8 cellular contexts compared by ENCODE assay signal in the genomic region with DNA sequence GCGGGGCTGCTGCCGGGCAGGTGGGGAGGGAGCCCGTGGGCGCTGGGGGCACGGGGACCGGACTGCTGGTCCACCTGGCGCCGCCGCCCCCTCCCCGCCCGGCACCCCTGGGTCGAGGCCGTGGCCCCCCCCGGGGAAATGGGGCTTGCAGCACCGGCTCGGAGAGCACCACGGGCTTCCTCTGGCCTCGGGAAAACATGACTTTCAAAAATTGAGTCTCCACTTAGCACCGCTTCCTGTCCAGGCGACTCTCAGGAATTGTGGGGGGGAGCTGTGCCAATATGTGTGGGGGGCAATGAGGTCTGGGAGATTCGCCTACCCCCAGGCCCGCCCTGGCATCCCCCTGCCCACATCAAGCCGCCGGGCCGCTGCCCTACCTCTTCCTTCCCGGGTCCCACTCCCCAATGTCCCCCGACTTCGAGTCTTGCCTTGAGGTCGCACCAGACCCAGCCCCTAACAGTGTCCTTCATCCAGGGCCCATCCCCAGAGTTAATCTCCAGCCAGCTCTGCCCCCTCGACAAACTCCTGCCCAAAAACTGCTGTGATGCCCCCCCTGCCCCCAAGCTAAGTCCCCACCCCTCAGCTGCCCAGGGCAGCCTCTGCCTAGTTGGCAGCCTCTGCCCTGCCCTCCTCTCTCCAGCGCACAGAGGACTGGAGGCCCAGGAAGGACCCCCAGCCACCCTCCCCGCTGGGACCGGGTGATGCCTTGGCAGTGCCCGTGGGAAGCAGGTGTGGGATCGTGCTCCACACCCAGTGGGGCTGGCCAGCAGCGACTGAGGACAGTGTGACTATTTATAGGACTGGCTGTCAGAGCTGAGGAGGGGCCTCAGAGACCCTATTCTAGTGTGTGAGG. TPM values are rescaled to one million over a fixed set of nuclear protein-coding genes. Genes with fewer than 3 reads are reported as not detected.
DNase-seq lines count a peak whose midpoint lies in the region; ATAC-seq, FAIRE-seq and TF ChIP-seq lines count a peak whose summit lies in the region.
"Had no signal": no experiment of that assay in that cellular context is flagged by ENCODE, and none has a peak within 500 bp of the region (broad histone marks: within the 10 kb centered on the region; RNA-seq: fewer than 3 reads in every experiment).

No MANE protein-coding gene starts in this region.

- intact Hi-C loops in HCT116 (cut with micrococcal nuclease): no loop called here
- intact Hi-C loops in transverse colon (cut with DNase I; ENCODE audit: low total_unique reads): no loop called here

- H4K20me1 ChIP-seq in HCT116 (ENCODE audit: insufficient read depth): no peaks in the 10 kb centered on the region
- H4K20me1 ChIP-seq in hepatocyte (ENCODE audit: insufficient read depth, poor library complexity, severe bottlenecking): no peaks in the 10 kb centered on the region

- peak overlapping the region; percentile 61 for H3K9ac ChIP-seq in HCT116 (ENCODE audit: low read length)

- WGBS in hepatocyte (ENCODE audit: low lambda C conversion rate, missing lambda C conversion rate): 81% methylated on average over 15 of the region's 36 CpGs
- 18 to 20% (median 19%) methylated on average over 29 to 36 of the region's 36 CpGs for WGBS in small intestine, 3 donors
- 20% methylated on average over 30 of the region's 36 CpGs; no CpG with 5 or more reads in 1 of the 2 donors for WGBS in transverse colon (ENCODE audit: low coverage in 1 of 2), 2 donors

- TF ChIP-seq POLR2A in HCT116 (IDR thresholded peaks at IDR 0.05; ENCODE audit: borderline replicate concordance, extremely low read depth, insufficient read depth, insufficient read length) (no peak), transverse colon (IDR thresholded peaks at IDR 0.05) (no peak)

- in situ Hi-C loops in transverse colon (cut with MboI; ENCODE audit: low pct_ligation_motif_present in 1 of 4, low pct_unique_long_range_greater_than_20kb in 1 of 4, low sequenced_read_pairs in 3 of 4): no loop called here

- H3K4me1 Mint-ChIP-seq in WTC11: peaks cover 3% of the 10 kb centered on the region; the same call in 1 of the 2 replicates

- RAD21 ChIA-PET in HCT116 (lab: Charles Lee; ENCODE audit: low non-redundant PET in 1 of 2, low total read pairs in 2 of 2, uncharacterized antibody in 2 of 2, unreplicated experiment in 2 of 2): no interaction called here

- no peak for FAIRE-seq in small intestine (lab: Jason Lieb, UNC)

- H3K4me1 ChIP-seq in HCT116 (ENCODE audit: control insufficient read depth in 1 of 2, insufficient read depth in 2 of 2, low read length in 2 of 2) (peaks cover 0 to 25% of the 10 kb centered on the region in 2 experiments; a peak in 2 of 4 replicates), hepatocyte (ENCODE audit: insufficient read depth) (no peaks in the 10 kb centered on the region), small intestine (ENCODE audit: control insufficient read depth in 2 of 2, insufficient read depth in 1 of 2, low read depth in 1 of 2, low read length in 1 of 2) (no peaks in the 10 kb centered on the region), transverse colon (peaks cover 4 to 13% (median 7%) of the 10 kb centered on the region in 4 donors)

- H3K9me3 ChIP-seq in HCT116 (ENCODE audit: control insufficient read depth in 1 of 2, insufficient read depth in 1 of 2, low read depth in 1 of 2, low read length in 2 of 2) (no peaks in the 10 kb centered on the region), hepatocyte (ENCODE audit: low read depth) (no peaks in the 10 kb centered on the region), small intestine (ENCODE audit: control insufficient read depth, low read depth) (no peaks in the 10 kb centered on the region), transverse colon (no peaks in the 10 kb centered on the region)

- no peaks in the 10 kb centered on the region for H3K27me3 ChIP-seq in HCT116 (ENCODE audit: insufficient read depth, low read length)
- no peaks in the 10 kb centered on the region for H3K27me3 ChIP-seq in hepatocyte
- peaks cover 2 to 10% of the 10 kb centered on the region in 2 donors for H3K27me3 ChIP-seq in small intestine (ENCODE audit: control insufficient read depth in 2 of 2, insufficient read depth in 2 of 2, low read length in 2 of 2)
- H3K27me3 ChIP-seq in transverse colon: peaks cover 93% of the 10 kb centered on the region

- POLR2A ChIA-PET in HCT116 (lab: Charles Lee): no interaction called here
- POLR2A ChIA-PET in WTC11 (lab: Charles Lee): no interaction called here

- no peaks in the 10 kb centered on the region; the same call in 1 of the 2 replicates for H3K27me3 Mint-ChIP-seq in WTC11 (ENCODE audit: low read depth)

- no peak; the same call in 1 of the 2 replicates for ATAC-seq in HCT116
- ATAC-seq in WTC11: no peak
- ATAC-seq in HG03521 (IDR thresholded peaks at IDR 0.05; ENCODE audit: unreplicated experiment): no peak

- TF ChIP-seq CTCF in HCT116 (IDR thresholded peaks at IDR 0.05 in 2 of 3, conservative IDR thresholded peaks at IDR 0.05 in 1 of 3; ENCODE audit: borderline replicate concordance in 1 of 3, insufficient read depth in 1 of 3, low read depth in 2 of 3, low read length in 2 of 3): no peak
- TF ChIP-seq CTCF in WTC11 (IDR thresholded peaks at IDR 0.05): no peak
- TF ChIP-seq CTCF in hepatocyte (IDR thresholded peaks at IDR 0.05; ENCODE audit: poor library complexity): no peak
- no peak for TF ChIP-seq CTCF in transverse colon (IDR thresholded peaks at IDR 0.05)

- BruUV-seq in HCT116 (replicated peaks; lab: Mats Ljungman, UMichigan): TSS peak; percentile 55

- H3K9me3 Mint-ChIP-seq in WTC11: no peaks in the 10 kb centered on the region

- H3K79me2 ChIP-seq in HCT116 (ENCODE audit: insufficient read depth, low read length) (no peaks in the 10 kb centered on the region), hepatocyte (no peaks in the 10 kb centered on the region)

- no peak for DNase-seq in HCT116 (ENCODE audit: low read depth, low spot score)
- no peak for DNase-seq in WTC11 (ENCODE audit: low spot score)
- DNase-seq in hepatocyte (ENCODE audit: low spot score): no peak
- no peak for DNase-seq in small intestine
- no peak for DNase-seq in midbrain (lab: John Stamatoyannopoulos, UW)
- DNase-seq in transverse colon: no peak
- DNase-seq: NCI-H2029 treated with DMSO at 0.1 percent for 48 hours had no signal

- no peak for TF ChIP-seq RAD21 in HCT116 (IDR thresholded peaks at IDR 0.05; ENCODE audit: low read depth)

- CTCF ChIA-PET in HCT116 (lab: Charles Lee) (no interaction called here), WTC11 (lab: Charles Lee) (no interaction called here)

- no peak overlapping the region for H3K27ac Mint-ChIP-seq in WTC11

- peak overlapping the region; percentile 57 for H3K4me3 Mint-ChIP-seq in WTC11

- peak overlapping the region; percentile 40 to 57 for H3K4me3 ChIP-seq in HCT116 (replicated peaks in 1 of 2; ENCODE audit: low read depth in 1 of 2, low read length in 2 of 2)
- H3K4me3 ChIP-seq in hepatocyte: peak overlapping the region; percentile 36
- H3K4me3 ChIP-seq in small intestine (ENCODE audit: low read depth in 1 of 2, low read length in 2 of 2): peak overlapping the region; percentile 28 to 53
- H3K4me3 ChIP-seq in transverse colon: peak overlapping the region in 2 of 4 donors; percentile 39 to 42

- H3K4me2 ChIP-seq in HCT116 (ENCODE audit: low read length) (peak overlapping the region; percentile 80), hepatocyte (peak overlapping the region; percentile 80)

- TF ChIP-seq EP300 in transverse colon (IDR thresholded peaks at IDR 0.05; ENCODE audit: low read depth): no peak

- H3K9me2 ChIP-seq in HCT116 (ENCODE audit: insufficient read depth) (no peaks in the 10 kb centered on the region), hepatocyte (replicated peaks; ENCODE audit: insufficient read depth) (no peaks in the 10 kb centered on the region)

- no peak overlapping the region for H2AFZ ChIP-seq in HCT116 (ENCODE audit: low read depth, low read length, poor library complexity, severe bottlenecking)
- H2AFZ ChIP-seq in hepatocyte: no peak overlapping the region

- no peaks in the 10 kb centered on the region for H3K36me3 Mint-ChIP-seq in WTC11

- no peaks in the 10 kb centered on the region for H3K36me3 ChIP-seq in HCT116 (ENCODE audit: control insufficient read depth in 1 of 2, insufficient read depth in 2 of 2, low read length in 2 of 2)
- H3K36me3 ChIP-seq in hepatocyte (replicated peaks; ENCODE audit: insufficient read depth, low read depth): no peaks in the 10 kb centered on the region
- H3K36me3 ChIP-seq in small intestine (ENCODE audit: control insufficient read depth in 2 of 2, insufficient read depth in 2 of 2, low read length in 2 of 2): no peaks in the 10 kb centered on the region
- no peaks in the 10 kb centered on the region for H3K36me3 ChIP-seq in transverse colon

- H3K27ac ChIP-seq in HCT116 (ENCODE audit: low read depth, low read length) (peak overlapping the region; percentile 59; the same call in 1 of the 2 replicates), hepatocyte (no peak overlapping the region), small intestine (ENCODE audit: low read depth in 1 of 2, low read length in 1 of 2) (peak overlapping the region in 1 of 2 donors; percentile 14), transverse colon (peak overlapping the region in 1 of 4 donors; percentile 20)

TF ChIP-seq in HCT116, 20 proteins besides CTCF, POLR2A, EP300 and RAD21 (continues in another document):
- TF ChIP-seq ELF1 (IDR thresholded peaks at IDR 0.05; ENCODE audit: borderline replicate concordance, low read depth): no peak

TF ChIP-seq in WTC11, 78 proteins besides CTCF, POLR2A, EP300 and RAD21 (continues in another document):
- TF ChIP-seq GRHL2 (CRISPR knock-in tag; IDR thresholded peaks at IDR 0.05; ENCODE audit: insufficient replicate concordance, severe bottlenecking) (no peak), MYBL2 (CRISPR knock-in tag; IDR thresholded peaks at IDR 0.05) (no peak), KAT7 (CRISPR knock-in tag; IDR thresholded peaks at IDR 0.05; ENCODE audit: borderline replicate concordance) (no peak), ZNF138 (CRISPR knock-in tag; conservative IDR thresholded peaks at IDR 0.05) (no peak)

RNA-seq across cellular contexts. Expression of a gene that starts 3.9 kb away (rescaled TPM):
- 82.0 TPM for total RNA-seq in HCT116 (2021; ENCODE audit: unreplicated experiment)
- polyA plus RNA-seq in HCT116 (2012): 87.5 and 89.7 TPM in 2 replicates
- 54.6 to 64.9 TPM (median 62.8 TPM) in 3 replicates for total RNA-seq in WTC11 (2021)
- 50.0 and 52.9 TPM in 2 replicates for total RNA-seq in hepatocyte
- polyA plus RNA-seq in hepatocyte: 82.5 and 82.6 TPM in 2 replicates
- 100 to 1,000 TPM in 1 of 3 donors, 10 to 100 TPM in 2; 15.4 to 114 (median 16.8) TPM for polyA plus RNA-seq in small intestine
- 10 to 100 TPM; 12.3 to 64.7 (median 33.6) TPM for total RNA-seq in transverse colon

RNA-seq across cellular contexts. Expression of a gene that starts 20.7 kb away (rescaled TPM):
- total RNA-seq in HCT116 (2021; ENCODE audit: unreplicated experiment) (86.0 TPM), WTC11 (2021) (40.2 to 42.2 TPM (median 41.2 TPM) in 3 replicates), hepatocyte (125 and 136 TPM in 2 replicates), transverse colon (100 to 1,000 TPM; 245 to 441 (median 290) TPM)
- 84.7 and 91.2 TPM in 2 replicates for polyA plus RNA-seq in HCT116 (2012)
- polyA plus RNA-seq in hepatocyte (242 and 249 TPM in 2 replicates), small intestine (100 to 1,000 TPM; 257 to 653 (median 468) TPM)

RNA-seq across cellular contexts. Expression of a gene that starts 45.8 kb away (rescaled TPM):
- total RNA-seq in HCT116 (2021; ENCODE audit: unreplicated experiment): 15.6 TPM
- 13.9 and 14.7 TPM in 2 replicates for polyA plus RNA-seq in HCT116 (2012)
- total RNA-seq in WTC11 (2021): 45.4 to 49.8 TPM (median 48.9 TPM) in 3 replicates
- total RNA-seq in hepatocyte: 31.7 and 33.3 TPM in 2 replicates
- 39.4 and 47.3 TPM in 2 replicates for polyA plus RNA-seq in hepatocyte
- 10 to 100 TPM in 1 of 3 donors, 1 to 10 TPM in 1, under 1 TPM in 1; 0.22 to 12.1 (median 1.1) TPM for polyA plus RNA-seq in small intestine
- 10 to 100 TPM in 1 of 4 donors, 1 to 10 TPM in 3; 3.5 to 12.3 (median 3.9) TPM for total RNA-seq in transverse colon
